Comparison of ENCODE assay signal across 2 cellular contexts in the genomic region with DNA sequence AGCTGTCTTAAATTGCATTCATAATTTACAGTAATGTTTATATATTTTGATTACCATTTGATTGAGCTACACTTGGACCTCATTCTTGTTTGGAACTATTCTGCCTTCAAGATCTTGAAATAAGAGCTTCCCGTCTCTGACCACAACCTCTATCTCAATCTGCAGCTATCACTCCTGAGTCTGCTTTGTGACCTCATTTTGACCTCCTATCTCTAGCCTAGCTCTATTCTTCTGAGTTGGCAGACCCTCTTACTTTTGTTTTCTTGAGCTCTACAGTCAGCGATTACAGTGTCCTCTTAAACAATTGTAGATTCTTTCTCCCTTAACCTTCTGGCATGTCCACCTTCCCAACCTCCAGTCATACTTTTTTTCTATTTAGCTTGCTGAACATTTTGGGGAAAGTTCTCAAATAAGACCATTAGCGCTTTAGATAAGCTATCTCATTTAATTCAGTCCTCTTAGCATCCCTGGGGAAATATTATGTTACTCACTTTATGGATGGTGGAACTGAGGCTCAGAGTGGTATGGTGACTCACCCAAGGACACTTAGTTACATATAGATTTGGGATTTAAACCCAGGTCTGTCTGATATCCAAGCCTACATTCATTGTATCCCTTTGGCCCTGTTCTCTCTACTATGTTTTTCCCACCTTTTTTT.
TF ChIP-seq lines count a peak whose summit lies in the region.

No MANE protein-coding gene starts in this region.

TF ChIP-seq in liver, 16 proteins besides CTCF, POLR2A, EP300 and RAD21:
- TF ChIP-seq NR2F2 (IDR thresholded peaks at IDR 0.05): peak; percentile 68
- TF ChIP-seq FOXA2 (IDR thresholded peaks at IDR 0.05): no peak

TF ChIP-seq in HepG2, 621 proteins besides CTCF, POLR2A, EP300 and RAD21:
- TF ChIP-seq ZNF543 (CRISPR knock-in tag; IDR thresholded peaks at IDR 0.05): no peak
- TF ChIP-seq ELF1 (CRISPR knock-in tag; IDR thresholded peaks at IDR 0.05): no peak
- no peak for TF ChIP-seq ZNF556 (CRISPR knock-in tag; IDR thresholded peaks at IDR 0.05; ENCODE audit: borderline replicate concordance)
- no peak for TF ChIP-seq ZNF3 (CRISPR knock-in tag; IDR thresholded peaks at IDR 0.05)
- no peak for TF ChIP-seq ZMYM3 (CRISPR knock-in tag; IDR thresholded peaks at IDR 0.05)
- no peak for TF ChIP-seq RELA (CRISPR knock-in tag; IDR thresholded peaks at IDR 0.05)
- TF ChIP-seq CENPT (CRISPR knock-in tag; IDR thresholded peaks at IDR 0.05; ENCODE audit: low read depth): no peak
- TF ChIP-seq, protein P1, sequence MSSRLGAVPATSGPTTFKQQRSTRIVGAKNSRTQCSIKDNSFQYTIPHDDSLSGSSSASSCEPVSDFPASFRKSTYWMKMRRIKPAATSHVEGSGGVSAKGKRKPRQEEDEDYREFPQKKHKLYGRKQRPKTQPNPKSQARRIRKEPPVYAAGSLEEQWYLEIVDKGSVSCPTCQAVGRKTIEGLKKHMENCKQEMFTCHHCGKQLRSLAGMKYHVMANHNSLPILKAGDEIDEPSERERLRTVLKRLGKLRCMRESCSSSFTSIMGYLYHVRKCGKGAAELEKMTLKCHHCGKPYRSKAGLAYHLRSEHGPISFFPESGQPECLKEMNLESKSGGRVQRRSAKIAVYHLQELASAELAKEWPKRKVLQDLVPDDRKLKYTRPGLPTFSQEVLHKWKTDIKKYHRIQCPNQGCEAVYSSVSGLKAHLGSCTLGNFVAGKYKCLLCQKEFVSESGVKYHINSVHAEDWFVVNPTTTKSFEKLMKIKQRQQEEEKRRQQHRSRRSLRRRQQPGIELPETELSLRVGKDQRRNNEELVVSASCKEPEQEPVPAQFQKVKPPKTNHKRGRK (CRISPR knock-in tag; IDR thresholded peaks at IDR 0.05): no peak
- TF ChIP-seq ZNF614 (CRISPR knock-in tag; IDR thresholded peaks at IDR 0.05; ENCODE audit: borderline replicate concordance): no peak
